ENCODE assay signal across 8 cellular contexts in the genomic region with DNA sequence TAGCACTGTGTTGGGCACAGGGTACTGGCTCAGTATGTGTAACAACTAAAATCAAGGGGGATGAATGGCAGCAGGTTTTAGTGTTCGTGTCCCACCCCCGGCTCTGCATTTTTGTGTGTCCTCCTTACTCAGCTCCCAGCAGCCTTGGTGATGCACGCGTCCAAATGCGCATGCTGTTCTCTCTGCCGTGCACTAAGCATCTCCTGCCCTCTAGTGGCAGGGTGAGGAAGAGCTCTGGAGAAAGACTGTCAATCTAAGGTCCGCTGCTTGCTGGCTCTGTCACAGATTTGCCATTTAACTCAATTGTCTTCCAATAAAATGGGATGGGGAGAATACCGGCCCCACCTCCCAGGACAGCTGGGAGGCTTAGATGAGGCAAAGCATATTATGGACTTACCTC.
DNase-seq lines count a peak whose midpoint lies in the region; ATAC-seq and TF ChIP-seq lines count a peak whose summit lies in the region.

No MANE protein-coding gene starts in this region.

- 78 to 79% methylated on average over 8 of the region's 8 CpGs for WGBS in heart right ventricle, 2 donors

- H3K4me1 ChIP-seq in heart right ventricle (peaks cover 0 to 9% (median 0%) of the 10 kb centered on the region in 9 donors), OCI-LY7 (ENCODE audit: insufficient read depth, low read length, poor library complexity, severe bottlenecking) (no peaks in the 10 kb centered on the region)

- no peaks in the 10 kb centered on the region for H3K79me2 ChIP-seq in OCI-LY7 (ENCODE audit: insufficient read depth, low read depth, low read length)

- H4K20me1 ChIP-seq in OCI-LY7 (ENCODE audit: insufficient read depth, low read length): no peaks in the 10 kb centered on the region

- H2AFZ ChIP-seq in OCI-LY7 (ENCODE audit: low read length): no peak overlapping the region

- DNase-seq in heart right ventricle (no peak), left cardiac atrium (no peak), OCI-LY7 (ENCODE audit: low spot score) (peak; percentile 56), fibroblast of pulmonary artery (ENCODE audit: low read depth) (peak; percentile 33), superior temporal gyrus (ENCODE audit: extremely low spot score) (no peak)
- DNase-seq in stimulated activated CD4-positive, alpha-beta T cell treated with anti-CD3 and anti-CD28 coated beads, Interleukin-4, amount 100 ng/mL, for 24 hours: peak; percentile 22
- DNase-seq in activated CD4-positive, CD25-positive, alpha-beta regulatory T cell treated with anti-CD3 and anti-CD28 coated beads, Interleukin-2, amount 50 U/mL, for 72 hours: no peak

- H3K27ac ChIP-seq in heart right ventricle (no peak overlapping the region), OCI-LY7 (ENCODE audit: low read depth, low read length, poor library complexity, severe bottlenecking) (no peak overlapping the region)

- TF ChIP-seq CTCF in heart right ventricle (IDR thresholded peaks at IDR 0.05) (peak in 8 of 9 donors; percentile 41 to 57 (median 51)), OCI-LY7 (conservative IDR thresholded peaks at IDR 0.05; ENCODE audit: low read length) (peak; percentile 87), fibroblast of pulmonary artery (IDR thresholded peaks at IDR 0.05; ENCODE audit: low read length, missing control alignments) (peak; percentile 69)

- H3K27me3 ChIP-seq in heart right ventricle: peaks cover 0 to 40% (median 15%) of the 10 kb centered on the region in 7 donors

- CTCF ChIA-PET in OCI-LY7 (lab: Charles Lee; ENCODE audit: unreplicated experiment): no interaction called here

- H3K9me3 ChIP-seq in heart right ventricle: peaks cover 0 to 8% (median 0%) of the 10 kb centered on the region in 11 donors
- 0 out of 2 replicates have a peak, but pooled peaks cover 6% of the 10 kb centered on the region for H3K9me3 ChIP-seq in OCI-LY7 (ENCODE audit: low read length)

- H3K4me2 ChIP-seq in OCI-LY7 (ENCODE audit: low read length): no peak overlapping the region

- POLR2A ChIA-PET in OCI-LY7 (lab: Charles Lee): no interaction called here

- H3K36me3 ChIP-seq in heart right ventricle (no peaks in the 10 kb centered on the region), OCI-LY7 (ENCODE audit: insufficient read depth, low read length) (no peaks in the 10 kb centered on the region)

- H3K4me3 ChIP-seq in heart right ventricle (no peak overlapping the region), OCI-LY7 (ENCODE audit: low read depth, low read length, poor library complexity, severe bottlenecking) (no peak overlapping the region), fibroblast of pulmonary artery (replicated peaks; ENCODE audit: low read depth, low read length) (no peak overlapping the region)

- ATAC-seq in heart right ventricle: no peak
- ATAC-seq in left cardiac atrium: no peak
- no peak for ATAC-seq in HG02571 (IDR thresholded peaks at IDR 0.05; ENCODE audit: unreplicated experiment)

- no TSS peak for BruUV-seq in OCI-LY7 (replicated peaks; lab: Mats Ljungman, UMichigan)

- intact Hi-C loops in heart right ventricle (cut with DNase I) (loop anchor here in 5 of 10 donors (5.0 to 10.0 kb wide), 3 partner anchors 214 to 336 kb away; no protein-coding TSS in a partner anchor), left cardiac atrium (cut with DNase I) (loop anchor here in 1 of 2 donors (5.0 kb wide), 1 partner anchor 216 kb away; no protein-coding TSS in a partner anchor), OCI-LY7 (cut with micrococcal nuclease; ENCODE audit: unreplicated experiment) (loop anchor here (1.0 to 5.0 kb wide), 2 partner anchors 81 to 216 kb away; no protein-coding TSS in a partner anchor)

- H3K9me2 ChIP-seq in OCI-LY7 (ENCODE audit: insufficient read depth, low read length): no peaks in the 10 kb centered on the region

Comparison
In these comparisons a context has a peak if more than half of its experiments do, and no peak if none do; other contexts are left out.
1. DNase-seq: peak in OCI-LY7 (single experiment), fibroblast of pulmonary artery (single experiment) and stimulated activated CD4-positive, alpha-beta T cell treated with anti-CD3 and anti-CD28 coated beads, Interleukin-4, amount 100 ng/mL, for 24 hours (single experiment); none in heart right ventricle (0 of 2), left cardiac atrium (single experiment), superior temporal gyrus (single experiment) and activated CD4-positive, CD25-positive, alpha-beta regulatory T cell treated with anti-CD3 and anti-CD28 coated beads, Interleukin-2, amount 50 U/mL, for 72 hours (single experiment).
2. Peak in every context shown above with its lines, with median percentiles within 50 percentile points of each other: CTCF ChIP-seq.